22 cellular contexts compared by ENCODE assay signal in genomic region chr11:133986545-133986944, GRCh38.
DNase-seq lines count a peak whose midpoint lies in the region; ATAC-seq lines count a peak whose summit lies in the region.
"Had no signal": no experiment of that assay in that cellular context is flagged by ENCODE, and none has a peak within 500 bp of the region (broad histone marks: within the 10 kb centered on the region; RNA-seq: fewer than 3 reads in every experiment).

No MANE protein-coding gene starts in this region.

- no peak for ATAC-seq in memory B cell (ENCODE audit: low read depth)
- ATAC-seq in GM18502 (IDR thresholded peaks at IDR 0.05; ENCODE audit: poor library complexity, unreplicated experiment), result no peak
- ATAC-seq: GM23338, K562 had no signal

- H3K27ac ChIP-seq in BLaER1 treated with 17β-estradiol and CSF1 and Interleukin-3, amounts not matched to agents 10 nM and 100 nM, result peak overlapping the region in 3 of 11 experiments; percentile 37 to 70 (median 45); a peak in 3 of 22 replicates
- H3K27ac ChIP-seq: RWPE1 had no signal

- H3K36me3 ChIP-seq in BLaER1 treated with 17β-estradiol and CSF1 and Interleukin-3, amounts not matched to agents 10 nM and 100 nM, result no peaks in the 10 kb centered on the region
- H3K36me3 ChIP-seq: BE2C had no signal

- no peak overlapping the region for H3K4me3 Mint-ChIP-seq in memory B cell
- H3K4me3 Mint-ChIP-seq: CD4-positive, CD25-positive, alpha-beta regulatory T cell; GM23338; T-helper 2 cell treated with Interferon-gamma antibody and Interleukin-4, amounts not matched to agents 5 μg/mL and 100 μg/mL, for 36 hours had no signal

- H3K4me1 ChIP-seq in BLaER1 treated with 17β-estradiol and CSF1 and Interleukin-3, amounts not matched to agents 10 nM and 100 nM, result peaks cover 22 to 100% (median 99%) of the 10 kb centered on the region in 10 experiments
- H3K4me1 ChIP-seq: BE2C had no signal

- peak overlapping the region; percentile 40 to 90 (median 75) for H3K4me2 ChIP-seq in BLaER1 treated with 17β-estradiol and CSF1 and Interleukin-3, amounts not matched to agents 10 nM and 100 nM
- H3K4me2 ChIP-seq: GM23338 had no signal

- peak overlapping the region; percentile 12 for H3K27ac Mint-ChIP-seq in memory B cell
- H3K27ac Mint-ChIP-seq: CD4-positive, CD25-positive, alpha-beta regulatory T cell; GM23338; T-helper 2 cell treated with Interferon-gamma antibody and Interleukin-4, amounts not matched to agents 5 μg/mL and 100 μg/mL, for 36 hours had no signal

- no peak overlapping the region; a peak in 1 of 20 replicates for H3K4me3 ChIP-seq in BLaER1 treated with 17β-estradiol and CSF1 and Interleukin-3, amounts not matched to agents 10 nM and 100 nM
- H3K4me3 ChIP-seq: GM23338, K562 had no signal

- DNase-seq in NCI-H1092 (lab: John Stamatoyannopoulos, UW), result peak; percentile 67
- peak; percentile 32 for DNase-seq in NCI-H2227 treated with DMSO at 0.1 percent for 48 hours (lab: John Stamatoyannopoulos, UW)
- no peak for DNase-seq in memory B cell (ENCODE audit: low spot score in 2 of 2)
- no peak for DNase-seq in NCI-H1105 (lab: John Stamatoyannopoulos, UW)
- DNase-seq in cortex of kidney (lab: John Stamatoyannopoulos, UW), result no peak
- DNase-seq: BE2C; CD4-positive, CD25-positive, alpha-beta regulatory T cell; HCEC 1CT; MV-4-11; NCI-H1694; NCI-H2107; NCI-H226; NCI-H510A treated with DMSO at 0.1 percent for 48 hours; NCI-H774; SHP77 treated with DMSO at 0.1 percent for 48 hours; T-helper 1 cell had no signal

- no peaks in the 10 kb centered on the region for H3K9me3 ChIP-seq in BLaER1 treated with 17β-estradiol and CSF1 and Interleukin-3, amounts not matched to agents 10 nM and 100 nM (replicated peaks in 1 of 11)
- H3K9me3 ChIP-seq: BE2C had no signal

- H3K4me1 Mint-ChIP-seq in memory B cell, result no peaks in the 10 kb centered on the region

- peaks cover 11% of the 10 kb centered on the region for H3K27me3 Mint-ChIP-seq in memory B cell

- no peaks in the 10 kb centered on the region for H3K27me3 ChIP-seq in BLaER1 treated with 17β-estradiol and CSF1 and Interleukin-3, amounts not matched to agents 10 nM and 100 nM
- H3K27me3 ChIP-seq: BE2C had no signal

- peak overlapping the region in 2 of 11 experiments; percentile 15 to 33; a peak in 2 of 22 replicates for H3K9ac ChIP-seq in BLaER1 treated with 17β-estradiol and CSF1 and Interleukin-3, amounts not matched to agents 10 nM and 100 nM

- H4K20me1 ChIP-seq in BLaER1 treated with 17β-estradiol and CSF1 and Interleukin-3, amounts not matched to agents 10 nM and 100 nM, result peaks cover 0 to 20% (median 0%) of the 10 kb centered on the region in 11 experiments; a peak in 3 of 22 replicates

- no peaks in the 10 kb centered on the region for H3K9me3 Mint-ChIP-seq in memory B cell
- H3K9me3 Mint-ChIP-seq: CD4-positive, CD25-positive, alpha-beta regulatory T cell; GM23338; T-helper 2 cell treated with Interferon-gamma antibody and Interleukin-4, amounts not matched to agents 5 μg/mL and 100 μg/mL, for 36 hours had no signal

- no peaks in the 10 kb centered on the region for H3K36me3 Mint-ChIP-seq in memory B cell
- H3K36me3 Mint-ChIP-seq: CD4-positive, CD25-positive, alpha-beta regulatory T cell had no signal

Comparison
In these comparisons a context has a peak if more than half of its experiments do, and no peak if none do; other contexts are left out.
1. DNase-seq: peak in NCI-H1092 (single experiment) and NCI-H2227 treated with DMSO at 0.1 percent for 48 hours (single experiment); none in memory B cell (0 of 2), NCI-H1105 (single experiment) and cortex of kidney (single experiment).